20 cellular contexts compared by ENCODE assay signal in genomic region chr9:6876195-6876594, GRCh38.
DNase-seq lines count a peak whose midpoint lies in the region; ATAC-seq and TF ChIP-seq lines count a peak whose summit lies in the region.
"Had no signal": no experiment of that assay in that cellular context is flagged by ENCODE, and none has a peak within 500 bp of the region (broad histone marks: within the 10 kb centered on the region; RNA-seq: fewer than 3 reads in every experiment).

No MANE protein-coding gene starts in this region.

- intact Hi-C loops in MCF 10A (cut with micrococcal nuclease) (no loop called here), breast epithelium (cut with DNase I; ENCODE audit: low total_unique reads) (loop anchor here (5.0 kb wide), 1 partner anchor 214 kb away; no protein-coding TSS in a partner anchor)

- peaks cover 23% of the 10 kb centered on the region for H3K4me1 Mint-ChIP-seq in MCF 10A (ENCODE audit: insufficient read depth, unreplicated experiment)
- peaks cover 35% of the 10 kb centered on the region for H3K4me1 Mint-ChIP-seq in activated T-helper 17 cell treated with anti-CD3 and anti-CD28 coated beads, Interleukin-2, amount 50 U/mL, for 72 hours

- no peak overlapping the region for H3K27ac Mint-ChIP-seq in MCF 10A (ENCODE audit: low read depth, unreplicated experiment)
- H3K27ac Mint-ChIP-seq in activated T-helper 17 cell treated with anti-CD3 and anti-CD28 coated beads, Interleukin-2, amount 50 U/mL, for 72 hours, result no peak overlapping the region
- H3K27ac Mint-ChIP-seq: H9 had no signal

- CTCF ChIA-PET in MCF 10A (lab: Yijun Ruan, JAX), result interaction anchor here (0.9 to 2.0 kb wide), 2 partner anchors 8 to 49 kb away, joined by 4 to 9 read pairs; no protein-coding TSS in a partner anchor

- H3K9me3 Mint-ChIP-seq in MCF 10A (ENCODE audit: unreplicated experiment), result no peaks in the 10 kb centered on the region
- H3K9me3 Mint-ChIP-seq in activated T-helper 17 cell treated with anti-CD3 and anti-CD28 coated beads, Interleukin-2, amount 50 U/mL, for 72 hours, result no peaks in the 10 kb centered on the region
- H3K9me3 Mint-ChIP-seq: H9 had no signal

- H3K27ac ChIP-seq in breast epithelium, result no peak overlapping the region
- H3K27ac ChIP-seq: C4-2B, RWPE1 had no signal

- H3K27me3 ChIP-seq in breast epithelium, result no peaks in the 10 kb centered on the region

- H3K4me3 ChIP-seq in breast epithelium (no peak overlapping the region), epithelial cell of esophagus (ENCODE audit: low read length) (no peak overlapping the region)

- no TSS peak for BruUV-seq in MCF 10A (replicated peaks; lab: Mats Ljungman, UMichigan)

- no peak overlapping the region for H3K4me3 Mint-ChIP-seq in MCF 10A (ENCODE audit: unreplicated experiment)
- no peak overlapping the region for H3K4me3 Mint-ChIP-seq in activated T-helper 17 cell treated with anti-CD3 and anti-CD28 coated beads, Interleukin-2, amount 50 U/mL, for 72 hours
- H3K4me3 Mint-ChIP-seq: H9 had no signal

- no peak for TF ChIP-seq CTCF in MCF 10A (IDR thresholded peaks at IDR 0.05; ENCODE audit: unreplicated experiment)
- no peak for TF ChIP-seq CTCF in breast epithelium (IDR thresholded peaks at IDR 0.05)
- no peak for TF ChIP-seq CTCF in epithelial cell of esophagus (IDR thresholded peaks at IDR 0.05; ENCODE audit: insufficient read depth, low read depth, low read length, missing control alignments)

- no peaks in the 10 kb centered on the region for H3K36me3 ChIP-seq in breast epithelium

- no peaks in the 10 kb centered on the region for H3K9me3 ChIP-seq in breast epithelium

- H3K36me3 Mint-ChIP-seq in MCF 10A (ENCODE audit: insufficient read depth, unreplicated experiment), result peaks cover 6% of the 10 kb centered on the region
- H3K36me3 Mint-ChIP-seq in activated T-helper 17 cell treated with anti-CD3 and anti-CD28 coated beads, Interleukin-2, amount 50 U/mL, for 72 hours (ENCODE audit: low read depth), result peaks cover 15% of the 10 kb centered on the region

- H3K27me3 Mint-ChIP-seq in MCF 10A (ENCODE audit: insufficient read depth, unreplicated experiment), result no peaks in the 10 kb centered on the region
- H3K27me3 Mint-ChIP-seq in activated T-helper 17 cell treated with anti-CD3 and anti-CD28 coated beads, Interleukin-2, amount 50 U/mL, for 72 hours, result no peaks in the 10 kb centered on the region
- H3K27me3 Mint-ChIP-seq: IgD-negative memory B cell had no signal

- peak; percentile 44 for ATAC-seq in activated T-helper 17 cell treated with anti-CD3 and anti-CD28 coated beads, Interleukin-2, amount 50 U/mL, for 72 hours (replicated peaks)
- no peak for ATAC-seq in GM18867 (IDR thresholded peaks at IDR 0.05; ENCODE audit: unreplicated experiment)
- ATAC-seq in HG02759 (IDR thresholded peaks at IDR 0.05; ENCODE audit: unreplicated experiment), result no peak

- DNase-seq in MCF 10A (ENCODE audit: unreplicated experiment) (peak; percentile 78), breast epithelium (ENCODE audit: low spot score in 2 of 2) (no peak), epithelial cell of esophagus (ENCODE audit: low read depth) (peak; percentile 44), NCI-H1930 (lab: John Stamatoyannopoulos, UW) (no peak)
- DNase-seq: EL; H9; Kasumi-1; MV-4-11; NCI-H1417; NCI-H2029; NCI-H2171; NCI-H446 treated with DMSO at 0.1 percent for 48 hours; NK-92 treated with Interleukin-12 subunit alpha and Interleukin-12 subunit beta, amount 100 ng/mL, for 24 hours; OCI-M1 had no signal

- no peaks in the 10 kb centered on the region for H3K4me1 ChIP-seq in breast epithelium

- no peak for TF ChIP-seq POLR2A in breast epithelium (IDR thresholded peaks at IDR 0.05)

- POLR2A ChIA-PET in MCF 10A (lab: Yijun Ruan, JAX), result no interaction called here

Comparison
In these comparisons a context has a peak if more than half of its experiments do, and no peak if none do; other contexts are left out.
1. DNase-seq: peak in MCF 10A (single experiment) and epithelial cell of esophagus (single experiment); none in breast epithelium (0 of 2) and NCI-H1930 (0 of 2).